Comparison of ENCODE assay signal across 1 cellular context in genomic region chr1:152107289-152107983, GRCh38.
A peak's percentile ranks its signal among the peaks of the same experiment; 100 is the strongest.
TF ChIP-seq lines count a peak whose summit lies in the region.

No MANE protein-coding gene starts in this region.

TF ChIP-seq in H1, 55 proteins besides CTCF, POLR2A, EP300 and RAD21:
- TF ChIP-seq MAX (IDR thresholded peaks at IDR 0.05): no peak
- TF ChIP-seq KDM1A (IDR thresholded peaks at IDR 0.05; ENCODE audit: borderline replicate concordance, low read length): peak; percentile 82; the same call in 1 of the 2 replicates
- TF ChIP-seq TAF1 (IDR thresholded peaks at IDR 0.05; ENCODE audit: low read depth, low read length): no peak
- no peak for TF ChIP-seq BRCA1 (IDR thresholded peaks at IDR 0.05; ENCODE audit: low read depth, low read length)
- peak; percentile 17 for TF ChIP-seq KDM4A (IDR thresholded peaks at IDR 0.05; ENCODE audit: low read depth, low read length, severe bottlenecking)
- TF ChIP-seq HDAC2 (IDR thresholded peaks at IDR 0.05; ENCODE audit: borderline replicate concordance in 1 of 2, low read depth in 2 of 2, low read length in 2 of 2): 0 out of 4 replicates have a peak, but pooled peaks of 1 of the 2 experiments have one; percentile 56
- TF ChIP-seq ZNF274 (IDR thresholded peaks at IDR 0.05; ENCODE audit: borderline replicate concordance, extremely low read depth, low read length): no peak
- no peak for TF ChIP-seq SP2 (IDR thresholded peaks at IDR 0.05; ENCODE audit: low read length)
